ENCODE assay signal across 1 cellular context in the genomic region with DNA sequence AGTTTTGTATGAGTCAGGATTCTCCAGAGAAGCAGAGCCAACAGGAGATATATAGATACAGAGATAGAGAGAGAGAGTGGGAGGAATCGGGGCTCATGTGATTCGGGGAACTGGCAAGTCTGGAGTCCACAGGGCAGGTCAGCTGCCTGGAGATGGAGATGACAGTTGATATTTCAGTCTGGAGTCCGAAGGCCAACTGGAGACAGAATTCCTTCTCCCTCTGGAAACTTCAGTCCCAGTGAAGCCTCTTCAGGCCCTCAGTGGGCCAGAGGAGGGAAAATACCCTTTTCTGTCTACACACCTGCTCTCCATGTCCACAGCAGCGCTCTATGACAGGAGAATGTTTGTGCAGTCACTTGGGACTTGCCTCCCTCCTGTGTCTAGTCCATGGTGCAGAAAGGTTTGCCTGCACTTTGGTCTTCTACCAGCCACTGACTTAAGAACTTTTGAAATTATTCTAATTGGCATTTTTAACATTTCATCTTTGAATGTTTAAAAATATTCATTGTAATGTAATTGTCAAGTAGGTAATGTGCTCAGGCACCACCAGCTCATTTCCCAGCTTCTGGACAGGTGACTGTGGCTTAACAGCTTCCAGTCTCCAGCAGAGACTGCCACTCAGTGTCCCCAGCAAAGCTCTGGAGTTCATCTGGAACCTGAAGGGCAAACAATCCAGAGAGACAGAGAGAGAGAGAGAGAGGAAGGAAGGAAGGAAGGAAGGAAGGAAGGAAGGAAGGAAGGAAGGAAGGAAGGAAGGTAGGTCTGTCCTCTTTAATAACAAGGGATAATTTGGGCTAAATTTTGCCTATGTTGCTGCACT.
TF ChIP-seq lines count a peak whose summit lies in the region.

No MANE protein-coding gene starts in this region.

TF ChIP-seq in HepG2, 621 proteins besides CTCF, POLR2A, EP300 and RAD21 (continued from another document and continues in another):
- TF ChIP-seq, protein P1, sequence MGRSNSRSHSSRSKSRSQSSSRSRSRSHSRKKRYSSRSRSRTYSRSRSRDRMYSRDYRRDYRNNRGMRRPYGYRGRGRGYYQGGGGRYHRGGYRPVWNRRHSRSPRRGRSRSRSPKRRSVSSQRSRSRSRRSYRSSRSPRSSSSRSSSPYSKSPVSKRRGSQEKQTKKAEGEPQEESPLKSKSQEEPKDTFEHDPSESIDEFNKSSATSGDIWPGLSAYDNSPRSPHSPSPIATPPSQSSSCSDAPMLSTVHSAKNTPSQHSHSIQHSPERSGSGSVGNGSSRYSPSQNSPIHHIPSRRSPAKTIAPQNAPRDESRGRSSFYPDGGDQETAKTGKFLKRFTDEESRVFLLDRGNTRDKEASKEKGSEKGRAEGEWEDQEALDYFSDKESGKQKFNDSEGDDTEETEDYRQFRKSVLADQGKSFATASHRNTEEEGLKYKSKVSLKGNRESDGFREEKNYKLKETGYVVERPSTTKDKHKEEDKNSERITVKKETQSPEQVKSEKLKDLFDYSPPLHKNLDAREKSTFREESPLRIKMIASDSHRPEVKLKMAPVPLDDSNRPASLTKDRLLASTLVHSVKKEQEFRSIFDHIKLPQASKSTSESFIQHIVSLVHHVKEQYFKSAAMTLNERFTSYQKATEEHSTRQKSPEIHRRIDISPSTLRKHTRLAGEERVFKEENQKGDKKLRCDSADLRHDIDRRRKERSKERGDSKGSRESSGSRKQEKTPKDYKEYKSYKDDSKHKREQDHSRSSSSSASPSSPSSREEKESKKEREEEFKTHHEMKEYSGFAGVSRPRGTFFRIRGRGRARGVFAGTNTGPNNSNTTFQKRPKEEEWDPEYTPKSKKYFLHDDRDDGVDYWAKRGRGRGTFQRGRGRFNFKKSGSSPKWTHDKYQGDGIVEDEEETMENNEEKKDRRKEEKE (IDR thresholded peaks at IDR 0.05), result no peak
- TF ChIP-seq FUBP1 (CRISPR knock-in tag; IDR thresholded peaks at IDR 0.05; ENCODE audit: borderline replicate concordance) (no peak), CEBPZ (IDR thresholded peaks at IDR 0.05; ENCODE audit: low read length) (no peak), CENPT (CRISPR knock-in tag; IDR thresholded peaks at IDR 0.05; ENCODE audit: low read depth) (no peak), TAF15 (IDR thresholded peaks at IDR 0.05; ENCODE audit: low read depth, low read length, poor library complexity, severe bottlenecking) (no peak), CEBPG (CRISPR knock-in tag; IDR thresholded peaks at IDR 0.05) (no peak), ZNF549 (CRISPR knock-in tag; IDR thresholded peaks at IDR 0.05) (no peak), KDM6A (CRISPR knock-in tag; IDR thresholded peaks at IDR 0.05; ENCODE audit: low read depth) (no peak; the same call in 1 of the 2 replicates), MZF1 (CRISPR knock-in tag; IDR thresholded peaks at IDR 0.05; ENCODE audit: borderline replicate concordance) (no peak), NR3C1 (CRISPR knock-in tag; IDR thresholded peaks at IDR 0.05) (no peak), HNF4G (IDR thresholded peaks at IDR 0.05; ENCODE audit: borderline replicate concordance, low read depth, low read length) (peak; percentile 67; the same call in 1 of the 2 replicates), HNF4G (CRISPR knock-in tag; IDR thresholded peaks at IDR 0.05; ENCODE audit: borderline replicate concordance, low read depth) (no peak), ZNF337 (CRISPR knock-in tag; IDR thresholded peaks at IDR 0.05; ENCODE audit: borderline replicate concordance, low read depth) (no peak), GTF3A (CRISPR knock-in tag; conservative IDR thresholded peaks at IDR 0.05) (no peak), KDM3A (CRISPR knock-in tag; IDR thresholded peaks at IDR 0.05; ENCODE audit: low read depth) (no peak), ZBTB8A (CRISPR knock-in tag; IDR thresholded peaks at IDR 0.05; ENCODE audit: borderline replicate concordance, low read depth) (no peak), ZNF747 (CRISPR knock-in tag; IDR thresholded peaks at IDR 0.05; ENCODE audit: borderline replicate concordance) (no peak), FOXM1 (CRISPR knock-in tag; IDR thresholded peaks at IDR 0.05) (no peak), ZNF180 (CRISPR knock-in tag; IDR thresholded peaks at IDR 0.05; ENCODE audit: borderline replicate concordance, low read depth) (no peak), KLF11 (CRISPR knock-in tag; IDR thresholded peaks at IDR 0.05) (no peak), NFIB (CRISPR knock-in tag; IDR thresholded peaks at IDR 0.05; ENCODE audit: borderline replicate concordance) (no peak), RBM22 (optimal IDR thresholded peaks at IDR 0.05; ENCODE audit: low read length) (no peak), AHDC1 (CRISPR knock-in tag; IDR thresholded peaks at IDR 0.05; ENCODE audit: borderline replicate concordance) (no peak), NKX3-1 (CRISPR knock-in tag; IDR thresholded peaks at IDR 0.05) (no peak), AGO1 (IDR thresholded peaks at IDR 0.05; ENCODE audit: low read depth, low read length, poor library complexity, severe bottlenecking) (no peak), CENPX (CRISPR knock-in tag; IDR thresholded peaks at IDR 0.05) (no peak), ZNF878 (CRISPR knock-in tag; IDR thresholded peaks at IDR 0.05) (no peak), RCOR2 (CRISPR knock-in tag; IDR thresholded peaks at IDR 0.05) (peak; percentile 21), ZNF691 (CRISPR knock-in tag; IDR thresholded peaks at IDR 0.05; ENCODE audit: borderline replicate concordance, low read depth) (no peak), HOXA5 (CRISPR knock-in tag; IDR thresholded peaks at IDR 0.05) (no peak), PRMT3 (CRISPR knock-in tag; IDR thresholded peaks at IDR 0.05; ENCODE audit: borderline replicate concordance, low read depth) (no peak)
- TF ChIP-seq, protein P2, sequence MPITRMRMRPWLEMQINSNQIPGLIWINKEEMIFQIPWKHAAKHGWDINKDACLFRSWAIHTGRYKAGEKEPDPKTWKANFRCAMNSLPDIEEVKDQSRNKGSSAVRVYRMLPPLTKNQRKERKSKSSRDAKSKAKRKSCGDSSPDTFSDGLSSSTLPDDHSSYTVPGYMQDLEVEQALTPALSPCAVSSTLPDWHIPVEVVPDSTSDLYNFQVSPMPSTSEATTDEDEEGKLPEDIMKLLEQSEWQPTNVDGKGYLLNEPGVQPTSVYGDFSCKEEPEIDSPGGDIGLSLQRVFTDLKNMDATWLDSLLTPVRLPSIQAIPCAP (CRISPR knock-in tag; IDR thresholded peaks at IDR 0.05; ENCODE audit: low read depth), result no peak
- TF ChIP-seq, protein P3, sequence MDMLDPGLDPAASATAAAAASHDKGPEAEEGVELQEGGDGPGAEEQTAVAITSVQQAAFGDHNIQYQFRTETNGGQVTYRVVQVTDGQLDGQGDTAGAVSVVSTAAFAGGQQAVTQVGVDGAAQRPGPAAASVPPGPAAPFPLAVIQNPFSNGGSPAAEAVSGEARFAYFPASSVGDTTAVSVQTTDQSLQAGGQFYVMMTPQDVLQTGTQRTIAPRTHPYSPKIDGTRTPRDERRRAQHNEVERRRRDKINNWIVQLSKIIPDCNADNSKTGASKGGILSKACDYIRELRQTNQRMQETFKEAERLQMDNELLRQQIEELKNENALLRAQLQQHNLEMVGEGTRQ (IDR thresholded peaks at IDR 0.05; ENCODE audit: low read depth, low read length), result no peak
- TF ChIP-seq, protein P3 (CRISPR knock-in tag; IDR thresholded peaks at IDR 0.05; ENCODE audit: borderline replicate concordance), result no peak; the same call in 1 of the 2 replicates
